ENCODE assay signal across 16 cellular contexts in the genomic region with DNA sequence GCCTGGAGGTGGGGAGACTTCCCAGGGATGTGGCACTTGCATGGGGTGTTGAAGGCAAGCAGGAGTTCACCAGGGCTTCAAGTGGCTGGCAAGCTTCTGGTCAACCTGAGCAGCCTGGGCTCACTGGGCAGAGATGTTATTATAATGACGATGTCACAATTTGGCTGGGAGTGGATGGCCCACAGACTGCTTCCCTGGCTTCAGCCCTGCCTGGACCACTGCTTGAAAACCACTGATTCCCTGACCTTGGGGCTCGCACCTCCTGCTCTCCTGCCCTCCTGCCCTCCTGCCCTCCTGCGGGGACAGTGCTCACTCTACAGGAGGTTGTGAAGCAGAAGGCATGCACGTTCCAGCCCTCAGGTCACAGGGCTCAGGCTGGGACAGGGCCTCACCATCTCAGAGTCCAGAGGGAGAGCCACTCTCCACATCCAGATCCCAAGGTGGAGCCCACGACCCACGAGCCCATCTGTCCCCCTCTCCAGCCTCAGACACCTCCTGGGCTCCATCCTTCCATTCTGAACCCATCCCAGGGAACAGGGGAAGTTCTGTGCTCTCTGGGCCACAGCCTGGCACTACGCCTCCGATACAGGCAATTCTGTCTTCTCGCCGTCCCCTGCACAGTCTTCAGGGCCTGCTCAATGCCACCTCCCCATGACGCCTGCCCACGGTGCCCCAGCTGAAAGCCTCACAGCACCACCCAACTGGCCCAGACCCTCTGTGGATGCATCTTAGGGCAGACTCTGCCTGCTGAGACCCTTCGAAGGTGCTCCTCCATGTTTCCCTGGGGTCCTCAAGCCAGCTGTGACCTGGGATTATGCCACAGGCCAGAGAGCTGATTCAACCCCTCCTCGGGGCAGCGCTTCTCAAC.
DNase-seq lines count a peak whose midpoint lies in the region; ATAC-seq and TF ChIP-seq lines count a peak whose summit lies in the region.
"Had no signal": no experiment of that assay in that cellular context is flagged by ENCODE, and none has a peak within 500 bp of the region (broad histone marks: within the 10 kb centered on the region; RNA-seq: fewer than 3 reads in every experiment).

No MANE protein-coding gene starts in this region.

- H3K27ac ChIP-seq in endodermal cell (ENCODE audit: low read depth, low read length) = no peak overlapping the region
- H3K27ac ChIP-seq: BLaER1, C4-2B, GM23248 had no signal

- H3K9me3 ChIP-seq in endodermal cell (ENCODE audit: control insufficient read depth, low read length) = no peaks in the 10 kb centered on the region
- H3K9me3 ChIP-seq: BLaER1, Caco-2 had no signal

- H3K4me1 Mint-ChIP-seq in endodermal cell (no peaks in the 10 kb centered on the region), type B pancreatic cell (ENCODE audit: unreplicated experiment) (no peaks in the 10 kb centered on the region)
- H3K4me1 Mint-ChIP-seq: CD4-positive, CD25-positive, alpha-beta regulatory T cell had no signal

- H3K4me3 ChIP-seq in endodermal cell (ENCODE audit: low read length) = no peak overlapping the region
- H3K4me3 ChIP-seq: BLaER1, GM23248 had no signal

- TF ChIP-seq CTCF in endodermal cell (conservative IDR thresholded peaks at IDR 0.05) = no peak
- TF ChIP-seq CTCF in type B pancreatic cell (conservative IDR thresholded peaks at IDR 0.05) = no peak

- peak; percentile 25 for DNase-seq in endodermal cell
- DNase-seq in islet precursor cell = peak; percentile 39
- DNase-seq in type B pancreatic cell (ENCODE audit: extremely low spot score, unreplicated experiment) = peak; percentile 54
- no peak for DNase-seq in NCI-H446 treated with DMSO at 0.1 percent for 48 hours (lab: John Stamatoyannopoulos, UW)
- no peak for DNase-seq in amniotic stem cell (lab: John Stamatoyannopoulos, UW)
- DNase-seq: Caco-2; CD4-positive, CD25-positive, alpha-beta regulatory T cell; CD8-positive, alpha-beta T cell; DMS153; DND-41; GM23248; H7; HCEC 1CT had no signal

- H3K9ac ChIP-seq in endodermal cell (ENCODE audit: extremely low read depth, low read length, poor library complexity, severe bottlenecking) = no peak overlapping the region
- H3K9ac ChIP-seq: BLaER1, GM23248 had no signal

- H3K27me3 Mint-ChIP-seq in endodermal cell (ENCODE audit: insufficient read depth) (peaks cover 6% of the 10 kb centered on the region), type B pancreatic cell (peaks cover 3% of the 10 kb centered on the region)
- H3K27me3 Mint-ChIP-seq: CD4-positive, CD25-positive, alpha-beta regulatory T cell had no signal

- H3K4me3 Mint-ChIP-seq in endodermal cell = no peak overlapping the region
- H3K4me3 Mint-ChIP-seq in type B pancreatic cell = no peak overlapping the region
- H3K4me3 Mint-ChIP-seq: CD4-positive, CD25-positive, alpha-beta regulatory T cell; CD8-positive, alpha-beta T cell had no signal

- ATAC-seq in HG03025 (IDR thresholded peaks at IDR 0.05; ENCODE audit: low FRiP score, unreplicated experiment) = no peak
- ATAC-seq: CD8-positive, alpha-beta T cell had no signal

- 88 to 92% methylated on average over 7 to 15 of the region's 15 CpGs for WGBS in endodermal cell (ENCODE audit: insufficient coverage in 1 of 2, insufficient read length in 1 of 2), 2 experiments

- H3K9me3 Mint-ChIP-seq in endodermal cell (no peaks in the 10 kb centered on the region), type B pancreatic cell (no peaks in the 10 kb centered on the region)
- H3K9me3 Mint-ChIP-seq: CD8-positive, alpha-beta T cell had no signal

- no peaks in the 10 kb centered on the region for H3K27me3 ChIP-seq in endodermal cell (ENCODE audit: control insufficient read depth, insufficient read depth, low read length, poor library complexity, severe bottlenecking)
- H3K27me3 ChIP-seq: BLaER1 had no signal

- H3K27ac Mint-ChIP-seq in endodermal cell (no peak overlapping the region), type B pancreatic cell (no peak overlapping the region)
- H3K27ac Mint-ChIP-seq: CD4-positive, CD25-positive, alpha-beta regulatory T cell; CD8-positive, alpha-beta T cell had no signal

- no peaks in the 10 kb centered on the region for H3K36me3 Mint-ChIP-seq in endodermal cell (ENCODE audit: low read depth)
- no peaks in the 10 kb centered on the region for H3K36me3 Mint-ChIP-seq in type B pancreatic cell
- H3K36me3 Mint-ChIP-seq: CD4-positive, CD25-positive, alpha-beta regulatory T cell; CD8-positive, alpha-beta T cell had no signal

- no peaks in the 10 kb centered on the region for H3K36me3 ChIP-seq in endodermal cell (ENCODE audit: control insufficient read depth, insufficient read depth, low read length)
- H3K36me3 ChIP-seq: BLaER1 had no signal

- H3K4me1 ChIP-seq in endodermal cell (ENCODE audit: control insufficient read depth, insufficient read depth, low read length) = no peaks in the 10 kb centered on the region
- H3K4me1 ChIP-seq: Caco-2 had no signal

Comparison
In these comparisons a context has a peak if more than half of its experiments do, and no peak if none do; other contexts are left out.
1. DNase-seq: peak in endodermal cell (single experiment), islet precursor cell (single experiment) and type B pancreatic cell (single experiment); none in NCI-H446 treated with DMSO at 0.1 percent for 48 hours (single experiment) and amniotic stem cell (single experiment).